Comparison of ENCODE assay signal across 8 cellular contexts in the genomic region with DNA sequence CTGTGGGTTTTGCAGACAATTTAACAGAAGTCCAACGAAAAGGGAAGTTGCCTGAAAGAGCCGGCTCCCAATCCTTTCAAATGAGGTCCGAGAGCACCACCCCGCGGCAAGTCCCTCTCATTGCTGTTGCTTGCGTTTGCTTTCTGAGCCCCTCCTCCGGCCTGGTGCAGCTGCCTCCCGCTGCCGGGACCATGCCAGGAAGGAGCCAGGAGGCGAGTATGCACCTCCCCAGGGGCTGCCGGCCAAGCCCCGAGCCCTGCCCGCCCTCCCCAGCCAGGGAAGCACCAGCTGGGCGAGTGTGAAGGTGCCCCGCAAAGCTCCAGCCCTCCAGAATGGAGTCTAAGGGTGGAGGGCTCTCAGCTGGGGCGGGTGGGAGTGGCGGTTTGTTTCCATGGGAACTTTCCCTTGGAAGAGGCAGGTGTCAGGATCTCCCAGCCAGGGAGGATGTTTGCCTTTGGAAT. TPM values are rescaled to one million over a fixed set of nuclear protein-coding genes. Genes with fewer than 3 reads are reported as not detected.
DNase-seq lines count a peak whose midpoint lies in the region; ATAC-seq and TF ChIP-seq lines count a peak whose summit lies in the region.

No MANE protein-coding gene starts in this region.

- no peak overlapping the region for H3K27ac ChIP-seq in CD8-positive, alpha-beta T cell (ENCODE audit: low read depth, low read length)
- H3K27ac ChIP-seq in IMR-90 (ENCODE audit: insufficient read depth, low read length) (no peak overlapping the region), foreskin keratinocyte (no peak overlapping the region)

- H3K9ac ChIP-seq in IMR-90 (ENCODE audit: low read depth, low read length), result no peak overlapping the region
- H3K9ac ChIP-seq in NT2/D1 (ENCODE audit: insufficient read length, low read depth), result no peak overlapping the region

- no peak for TF ChIP-seq POLR2A in IMR-90 (IDR thresholded peaks at IDR 0.05; ENCODE audit: low read depth, low read length)

- no peaks in the 10 kb centered on the region for H3K9me1 ChIP-seq in IMR-90 (ENCODE audit: insufficient read depth, low read length)

- peak in 5 of 7 experiments; percentile 17 to 47 (median 35) for DNase-seq in CD8-positive, alpha-beta T cell
- DNase-seq in IMR-90, result peak; percentile 72
- DNase-seq in NT2/D1 (ENCODE audit: low read depth, low spot score), result peak; percentile 61
- DNase-seq in activated T-cell treated with anti-CD3 and anti-CD28 coated beads for 48 hours (ENCODE audit: low read depth), result peak; percentile 63
- DNase-seq in foreskin keratinocyte, result peak; percentile 28 to 54
- DNase-seq in omental fat pad (ENCODE audit: low spot score), result no peak
- peak; percentile 76 for DNase-seq in ureter (ENCODE audit: low spot score)

- H3K23ac ChIP-seq in IMR-90 (ENCODE audit: low read depth, low read length), result no peak overlapping the region

- no TSS peak for BruUV-seq in IMR-90 (replicated peaks; lab: Mats Ljungman, UMichigan)

- no peak overlapping the region for H3K56ac ChIP-seq in IMR-90 (ENCODE audit: extremely low read depth, insufficient read depth, low read length)

- no peak overlapping the region for H3K27ac Mint-ChIP-seq in CD8-positive, alpha-beta T cell

- H3K18ac ChIP-seq in IMR-90 (ENCODE audit: low read depth, low read length), result no peak overlapping the region

- peaks cover 3% of the 10 kb centered on the region for H3K4me1 Mint-ChIP-seq in CD8-positive, alpha-beta T cell (ENCODE audit: low read depth)

- no peaks in the 10 kb centered on the region for H3K79me1 ChIP-seq in IMR-90 (ENCODE audit: low read depth in 1 of 2, low read length in 2 of 2)

- peak overlapping the region; percentile 70 for H2AFZ ChIP-seq in IMR-90 (replicated peaks; ENCODE audit: low read length, poor library complexity)

- no peak overlapping the region for H2BK15ac ChIP-seq in IMR-90 (ENCODE audit: low read depth, low read length)

- no peaks in the 10 kb centered on the region for H3K36me3 Mint-ChIP-seq in CD8-positive, alpha-beta T cell

- TF ChIP-seq RAD21 in IMR-90 (IDR thresholded peaks at IDR 0.05; ENCODE audit: low read length), result peak; percentile 85

- no peak overlapping the region for H4K91ac ChIP-seq in IMR-90 (ENCODE audit: insufficient read depth, low read depth, low read length)

- dilution Hi-C loops in IMR-90 (cut with HindIII; ENCODE audit: low sequenced_read_pairs, unreplicated experiment), result no loop called here

- H4K8ac ChIP-seq in IMR-90 (ENCODE audit: low read depth in 2 of 2, low read length in 2 of 2), result no peak overlapping the region

- no peak overlapping the region for H2AK5ac ChIP-seq in IMR-90 (ENCODE audit: low read depth, low read length)

- H3K27me3 ChIP-seq in CD8-positive, alpha-beta T cell (ENCODE audit: insufficient read depth, low read length), result no peaks in the 10 kb centered on the region
- H3K27me3 ChIP-seq in IMR-90 (ENCODE audit: control insufficient read depth, insufficient read depth, low read length) (peaks cover 7% of the 10 kb centered on the region; the same call in 1 of the 2 replicates), NT2/D1 (ENCODE audit: insufficient read depth, insufficient read length) (no peaks in the 10 kb centered on the region), foreskin keratinocyte (peaks cover 23% of the 10 kb centered on the region)

- CTCF ChIA-PET in CD8-positive, alpha-beta T cell (lab: Charles Lee), result interaction anchor here (2.2 kb wide), 1 partner anchor 11 kb away, joined by 6 read pairs; no protein-coding TSS in a partner anchor
- CTCF ChIA-PET in IMR-90 (lab: Yijun Ruan, JAX), result interaction anchor here (1.0 to 1.2 kb wide), 3 partner anchors 10 to 1686 kb away, joined by 3 to 4 read pairs (median 4); no protein-coding TSS in a partner anchor

- no peaks in the 10 kb centered on the region for H3K9me3 Mint-ChIP-seq in CD8-positive, alpha-beta T cell

- WGBS in IMR-90 (ENCODE audit: extremely low coverage in 2 of 2, insufficient read length in 1 of 2), 2 experiments, result 4% methylated on average over 6 of the region's 17 CpGs; no CpG with 5 or more reads in 1 of the 2 experiments

- intact Hi-C loops in CD8-positive, alpha-beta T cell (cut with DNase I, micrococcal nuclease), result loop anchor here in 1 of 2 experiments (1.0 kb wide), 1 partner anchor 1685 kb away; no protein-coding TSS in a partner anchor
- intact Hi-C loops in IMR-90 (cut with micrococcal nuclease), result loop anchor here (1.0 kb wide), 1 partner anchor 1685 kb away; no protein-coding TSS in a partner anchor

- no peak overlapping the region for H3K4ac ChIP-seq in IMR-90 (ENCODE audit: low read depth, low read length)

- no peak overlapping the region for H2BK20ac ChIP-seq in IMR-90 (ENCODE audit: low read depth, low read length)

- H2AK9ac ChIP-seq in IMR-90 (replicated peaks; ENCODE audit: low read depth, low read length, poor library complexity), result no peak overlapping the region

- no peak for ATAC-seq in CD8-positive, alpha-beta T cell
- ATAC-seq in GM19438 (IDR thresholded peaks at IDR 0.05; ENCODE audit: low read depth, unreplicated experiment), result peak; percentile 84
- ATAC-seq in IMR-90 (ENCODE audit: low read depth), result peak; percentile 99
- peak; percentile 80 for ATAC-seq in foreskin keratinocyte
- peak; percentile 72 for ATAC-seq in omental fat pad (ENCODE audit: low FRiP score)

- no peaks in the 10 kb centered on the region for H4K20me1 ChIP-seq in IMR-90 (ENCODE audit: insufficient read depth, low read length)

- H2BK120ac ChIP-seq in IMR-90 (ENCODE audit: low read depth, low read length), result no peak overlapping the region

- no peak overlapping the region for H2BK5ac ChIP-seq in IMR-90 (ENCODE audit: low read depth, low read length, poor library complexity, severe bottlenecking)

- no peak overlapping the region for H3K14ac ChIP-seq in IMR-90 (replicated peaks; ENCODE audit: low read depth, low read length)

- no peaks in the 10 kb centered on the region for H3K4me1 ChIP-seq in CD8-positive, alpha-beta T cell (ENCODE audit: insufficient read depth, low read length)
- no peaks in the 10 kb centered on the region for H3K4me1 ChIP-seq in IMR-90 (ENCODE audit: control insufficient read depth, insufficient read depth, low read length)
- peaks cover 6% of the 10 kb centered on the region for H3K4me1 ChIP-seq in NT2/D1 (ENCODE audit: insufficient read depth, insufficient read length)
- no peaks in the 10 kb centered on the region for H3K4me1 ChIP-seq in foreskin keratinocyte

- H3K9me3 ChIP-seq in CD8-positive, alpha-beta T cell (ENCODE audit: low read length), result no peaks in the 10 kb centered on the region
- H3K9me3 ChIP-seq in IMR-90 (ENCODE audit: control insufficient read depth, insufficient read depth, low read length), result no peaks in the 10 kb centered on the region
- no peaks in the 10 kb centered on the region for H3K9me3 ChIP-seq in NT2/D1 (ENCODE audit: insufficient read depth, low read length)

- H3K36me3 ChIP-seq in CD8-positive, alpha-beta T cell (ENCODE audit: insufficient read depth, low read length), result no peaks in the 10 kb centered on the region
- H3K36me3 ChIP-seq in IMR-90 (ENCODE audit: control insufficient read depth, insufficient read depth, low read length) (no peaks in the 10 kb centered on the region), NT2/D1 (ENCODE audit: insufficient read depth, insufficient read length, low read length) (no peaks in the 10 kb centered on the region)

- TF ChIP-seq CTCF in CD8-positive, alpha-beta T cell (IDR thresholded peaks at IDR 0.05), result peak; percentile 52
- peak; percentile 87 for TF ChIP-seq CTCF in IMR-90 (conservative IDR thresholded peaks at IDR 0.05; ENCODE audit: low read depth, low read length)
- TF ChIP-seq CTCF in foreskin keratinocyte (conservative IDR thresholded peaks at IDR 0.05), result peak; percentile 86
- TF ChIP-seq CTCF in omental fat pad (IDR thresholded peaks at IDR 0.05), result no peak

- H3K27me3 Mint-ChIP-seq in CD8-positive, alpha-beta T cell (ENCODE audit: low read depth), result peaks cover 32% of the 10 kb centered on the region

- no peak overlapping the region; the same call in 1 of the 2 replicates for H3K4me2 ChIP-seq in IMR-90 (ENCODE audit: low read depth, low read length)

- H3K4me3 ChIP-seq in CD8-positive, alpha-beta T cell (ENCODE audit: low read depth, low read length), result no peak overlapping the region
- H3K4me3 ChIP-seq in IMR-90 (ENCODE audit: insufficient read depth, low read depth, low read length), result no peak overlapping the region
- no peak overlapping the region for H3K4me3 ChIP-seq in NT2/D1 (ENCODE audit: insufficient read length, low read depth)

- no peak overlapping the region for H3K4me3 Mint-ChIP-seq in CD8-positive, alpha-beta T cell

- POLR2A ChIA-PET in CD8-positive, alpha-beta T cell (lab: Charles Lee), result no interaction called here
- POLR2A ChIA-PET in IMR-90 (lab: Charles Lee; ENCODE audit: unreplicated experiment), result interaction anchor here (0.6 kb wide), 1 partner anchor 605 kb away, joined by 7 read pairs; no protein-coding TSS in a partner anchor

- in situ Hi-C loops in IMR-90 (cut with MboI; ENCODE audit: low sequenced_read_pairs), result loop anchor here (5.0 kb wide), 1 partner anchor 1688 kb away; no protein-coding TSS in a partner anchor

- no peak overlapping the region for H4K5ac ChIP-seq in IMR-90 (ENCODE audit: low read depth, low read length)

TF ChIP-seq in IMR-90, 13 proteins besides CTCF, POLR2A, EP300 and RAD21:
- TF ChIP-seq SMC3 (IDR thresholded peaks at IDR 0.05; ENCODE audit: low read depth, low read length) (peak; percentile 73), BHLHE40 (IDR thresholded peaks at IDR 0.05; ENCODE audit: low read depth, low read length) (no peak), NFE2L2 (IDR thresholded peaks at IDR 0.05; ENCODE audit: low read depth, low read length) (no peak), CHD1 (IDR thresholded peaks at IDR 0.05; ENCODE audit: low read depth, low read length) (no peak), CEBPB (IDR thresholded peaks at IDR 0.05; ENCODE audit: low read depth, low read length) (no peak), MAZ (IDR thresholded peaks at IDR 0.05; ENCODE audit: borderline replicate concordance, low read depth, low read length) (peak; percentile 37; the same call in 1 of the 2 replicates), FOS (IDR thresholded peaks at IDR 0.05; ENCODE audit: low read depth, low read length) (no peak), RCOR1 (IDR thresholded peaks at IDR 0.05; ENCODE audit: insufficient replicate concordance, low read length) (no peak)

RNA-seq across cellular contexts. Expression of a gene that starts 25.8 kb away (rescaled TPM):
- 10 to 100 TPM; 28.4 to 28.5 TPM for total RNA-seq in CD8-positive, alpha-beta T cell
- total RNA-seq in IMR-90 (2012; rRNA removed), result 21.1 and 23.8 TPM in 2 replicates
- 22.8 and 23.3 TPM in 2 replicates for polyA plus RNA-seq in IMR-90 (2012; rRNA removed)
- polyA plus RNA-seq in IMR-90 (2012; cell fraction: cytosol; rRNA removed), result 16.2 and 18.1 TPM in 2 replicates
- 34.7 and 54.8 TPM in 2 replicates for polyA plus RNA-seq in IMR-90 (2012; cell fraction: nucleus; rRNA removed; ENCODE audit: low replicate concordance)
- 42.0 and 42.7 TPM in 2 replicates for total RNA-seq in foreskin keratinocyte
- polyA plus RNA-seq in foreskin keratinocyte, result 38.9 and 42.2 TPM in 2 replicates
- 10 to 100 TPM; 25.0 to 33.7 (median 28.7) TPM for total RNA-seq in omental fat pad
- total RNA-seq in ureter, result 47.0 TPM

Comparison
In these comparisons a context has a peak if more than half of its experiments do, and no peak if none do; other contexts are left out.
1. CTCF ChIP-seq: peak in CD8-positive, alpha-beta T cell (single experiment), IMR-90 (single experiment) and foreskin keratinocyte (single experiment); none in omental fat pad (0 of 3).